ENCODE assay signal across 8 cellular contexts in the genomic region with DNA sequence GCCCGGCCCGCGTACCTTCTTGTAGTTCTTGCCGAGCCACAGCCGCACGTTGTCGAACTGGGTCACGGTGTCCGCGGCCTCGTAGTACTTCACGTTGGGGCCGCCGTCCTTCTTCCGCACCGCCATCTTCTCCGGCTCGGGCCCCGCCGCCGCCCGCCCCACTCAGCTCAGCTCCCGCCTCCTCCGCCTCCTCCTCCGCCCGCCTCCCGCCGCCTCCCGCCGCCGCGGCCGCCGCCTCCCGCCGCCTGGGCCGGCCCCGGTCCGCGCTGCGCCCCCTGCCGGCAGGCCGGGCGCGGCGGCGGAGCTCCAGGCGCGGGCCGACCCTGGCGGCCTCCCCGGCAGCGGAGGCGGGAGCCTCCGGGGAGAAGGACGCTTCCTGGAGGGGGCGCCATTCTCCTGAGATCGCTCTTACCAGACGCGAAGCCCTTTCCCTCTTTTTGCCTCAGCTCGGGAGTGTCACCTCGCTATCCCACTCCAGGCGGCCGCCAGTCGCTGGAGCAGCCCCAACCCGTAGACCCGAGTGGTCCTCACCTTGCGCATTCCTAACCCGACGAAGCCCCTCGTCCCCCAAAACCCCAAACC. TPM values are rescaled to one million over a fixed set of nuclear protein-coding genes. Genes with fewer than 3 reads are reported as not detected.
DNase-seq lines count a peak whose midpoint lies in the region; ATAC-seq and TF ChIP-seq lines count a peak whose summit lies in the region.

A gene (minus strand): TSS at position 148 of the 582 bp plus-strand sequence. CDS start 22 bp downstream, at position 126.

- peak within 1 kb of the TSS; percentile 91 for H3K4me3 Mint-ChIP-seq in activated T-helper 17 cell treated with anti-CD3 and anti-CD28 coated beads, Interleukin-2, amount 50 U/mL, for 72 hours
- peak within 1 kb of the TSS; percentile 99 for H3K4me3 Mint-ChIP-seq in natural killer cell

- H3K9me3 Mint-ChIP-seq in activated T-helper 17 cell treated with anti-CD3 and anti-CD28 coated beads, Interleukin-2, amount 50 U/mL, for 72 hours: no peaks in the 10 kb centered on the region
- no peaks in the 10 kb centered on the region for H3K9me3 Mint-ChIP-seq in natural killer cell

- H3K27ac Mint-ChIP-seq in activated T-helper 17 cell treated with anti-CD3 and anti-CD28 coated beads, Interleukin-2, amount 50 U/mL, for 72 hours: peak within 1 kb of the TSS; percentile 100
- peak within 1 kb of the TSS; percentile 98 for H3K27ac Mint-ChIP-seq in natural killer cell

- peaks cover 55% of the 10 kb centered on the region for H3K36me3 Mint-ChIP-seq in activated T-helper 17 cell treated with anti-CD3 and anti-CD28 coated beads, Interleukin-2, amount 50 U/mL, for 72 hours (ENCODE audit: low read depth)
- peaks cover 12% of the 10 kb centered on the region for H3K36me3 Mint-ChIP-seq in natural killer cell

- H3K4me1 Mint-ChIP-seq in activated T-helper 17 cell treated with anti-CD3 and anti-CD28 coated beads, Interleukin-2, amount 50 U/mL, for 72 hours: peaks cover 35% of the 10 kb centered on the region
- peaks cover 43 to 55% of the 10 kb centered on the region in 2 donors for H3K4me1 Mint-ChIP-seq in natural killer cell

- H3K9me3 ChIP-seq in KOPT-K1 (ENCODE audit: insufficient read depth, low read length, poor library complexity, severe bottlenecking): no peaks in the 10 kb centered on the region

- DNase-seq in DMS114 treated with DMSO at 0.1 percent for 48 hours (lab: John Stamatoyannopoulos, UW; ENCODE audit: unreplicated experiment) (peak; percentile 66), RPMI7951 (ENCODE audit: low read depth) (peak; percentile 75), fibroblast of peridontal ligament (ENCODE audit: extremely low read depth) (peak; percentile 80), natural killer cell (peak; percentile 83)
- peak; percentile 72 to 83 (median 77) for DNase-seq in stimulated activated naive CD4-positive, alpha-beta T cell (lab: John Stamatoyannopoulos, UW)

- intact Hi-C loops in natural killer cell (cut with micrococcal nuclease): loop anchor here (2.0 to 10.0 kb wide), 3 partner anchors 37 to 455 kb away; a partner anchor contains a TSS

- H3K36me3 ChIP-seq in KOPT-K1 (ENCODE audit: insufficient read depth, low read length): peaks cover 37% of the 10 kb centered on the region

- peak; percentile 54 for ATAC-seq in GM21576 (IDR thresholded peaks at IDR 0.05; ENCODE audit: unreplicated experiment)
- ATAC-seq in activated T-helper 17 cell treated with anti-CD3 and anti-CD28 coated beads, Interleukin-2, amount 50 U/mL, for 72 hours (replicated peaks): peak; percentile 87
- peak; percentile 81 to 94 (median 83) for ATAC-seq in natural killer cell

- H3K27me3 Mint-ChIP-seq in activated T-helper 17 cell treated with anti-CD3 and anti-CD28 coated beads, Interleukin-2, amount 50 U/mL, for 72 hours: no peaks in the 10 kb centered on the region
- H3K27me3 Mint-ChIP-seq in natural killer cell (ENCODE audit: low read depth in 2 of 2): no peaks in the 10 kb centered on the region

- TF ChIP-seq CTCF in natural killer cell (IDR thresholded peaks at IDR 0.05): peak; percentile 66

- H3K27ac ChIP-seq in KOPT-K1 (ENCODE audit: low read depth, low read length, poor library complexity, severe bottlenecking): peak within 1 kb of the TSS; percentile 78

RNA-seq across cellular contexts. Expression of the gene that starts here (rescaled TPM):
- 29.8 and 35.7 TPM in 2 replicates for total RNA-seq in RPMI7951 (2014; rRNA removed; shearing (Covaris generic))
- 100 to 1,000 TPM; 104 to 114 TPM for total RNA-seq in activated T-helper 17 cell treated with anti-CD3 and anti-CD28 coated beads, Interleukin-2, amount 50 U/mL, for 72 hours
- total RNA-seq in natural killer cell: 100 to 1,000 TPM; 205 to 232 (median 210) TPM

Comparison
In these comparisons a context has a peak if more than half of its experiments do, and no peak if none do; other contexts are left out.
1. Peak in every context shown above with its lines: DNase-seq, ATAC-seq and H3K27ac ChIP-seq.